Comparison of ENCODE assay signal across 27 cellular contexts in genomic region chr3:76972624-76973296, GRCh38.
"Had no signal": no experiment of that assay in that cellular context is flagged by ENCODE, and none has a peak within 500 bp of the region (broad histone marks: within the 10 kb centered on the region; RNA-seq: fewer than 3 reads in every experiment).

No MANE protein-coding gene starts in this region.

- H3K27me3 ChIP-seq: neutrophil, spleen, stomach, thyroid gland, tibial nerve, upper lobe of left lung, vagina had no signal

- H3K4me3 ChIP-seq: pancreas, psoas muscle, skin epidermis, spleen, stomach, thoracic aorta, thyroid gland, tibial nerve, upper lobe of left lung, vagina had no signal

- H3K27ac ChIP-seq: neutrophil, pancreas, psoas muscle, skin epidermis, spleen, stomach, thoracic aorta, thyroid gland, tibial nerve, upper lobe of left lung, vagina had no signal

- DNase-seq: naive B cell; naive thymus-derived CD8-positive, alpha-beta T cell; nephron progenitor cell; nucleus accumbens; pancreas; psoas muscle; right cardiac atrium; spleen; stimulated activated CD4-positive, alpha-beta T cell treated with anti-CD3 and anti-CD28 coated beads, Interleukin-12 subunit alpha, Interleukin-12 subunit beta, amount 100 ng/mL, for 4 hours; stimulated activated CD4-positive, alpha-beta T cell treated with anti-CD3 and anti-CD28 coated beads, Interleukin-1b, Interleukin-23, amount 100 ng/mL, for 48 hours; stimulated activated CD4-positive, alpha-beta T cell treated with anti-CD3 and anti-CD28 coated beads, Interleukin-4, amount 100 ng/mL, for 1 hour; stimulated activated CD4-positive, alpha-beta T cell treated with anti-CD3 and anti-CD28 coated beads, Interleukin-4, amount 100 ng/mL, for 4 hours; stimulated activated CD8-positive, alpha-beta memory T cell treated with anti-CD3 and anti-CD28 coated beads, Interleukin-4, amount 100 ng/mL, for 48 hours; stimulated activated naive CD4-positive, alpha-beta T cell treated with Interleukin-2 at 50 U/mL for 16 hours; stomach; thyroid gland; trophoblast cell; upper lobe of left lung had no signal

- H3K4me1 ChIP-seq: pancreas, psoas muscle, spleen, stomach, thyroid gland, tibial nerve, upper lobe of left lung, vagina had no signal

- H3K9me3 ChIP-seq: neutrophil, pancreas, psoas muscle, stomach, thoracic aorta, thyroid gland, tibial nerve, upper lobe of left lung, vagina had no signal

- H3K36me3 ChIP-seq: neutrophil, pancreas, spleen, stomach, thoracic aorta, thyroid gland, tibial nerve, upper lobe of left lung, vagina had no signal

- FAIRE-seq: urothelium cell line had no signal

- ATAC-seq: naive thymus-derived CD8-positive, alpha-beta T cell; natural killer cell treated with Interleukin-12 subunit alpha and Interleukin-12 subunit beta and Interleukin-15 and Interleukin-18, amount 100 ng/mL, for 72 hours; pancreas; psoas muscle; right cardiac atrium; sciatic nerve; stimulated activated memory B cell treated with anti-CD40 and anti-IgM and Interleukin-4, amounts not matched to agents 10 μg/mL and 1 μg/mL and 100 μg/mL, for 72 hours had no signal
